In the genomic region with DNA sequence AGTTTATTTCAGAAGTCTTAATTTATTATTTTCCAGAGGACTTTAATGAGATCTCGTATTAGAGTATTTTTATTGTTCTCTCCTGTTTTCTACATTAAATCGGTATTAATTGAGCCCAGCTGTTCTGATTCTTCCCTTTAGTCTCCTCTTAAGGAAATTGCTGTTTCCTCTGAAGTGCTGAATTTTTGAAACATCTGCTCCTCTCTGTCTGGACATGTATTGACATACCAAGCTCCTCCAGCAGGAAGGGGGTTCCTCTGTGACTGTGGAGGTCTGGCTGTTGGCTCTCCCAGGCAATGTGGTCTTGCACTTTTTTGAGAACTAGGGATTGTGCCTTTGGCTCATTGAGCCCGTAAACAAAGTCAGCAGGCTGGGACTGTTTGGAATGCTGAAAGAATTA, we compare ENCODE assay signal across 29 cellular contexts.
DNase-seq lines count a peak whose midpoint lies in the region; ATAC-seq and TF ChIP-seq lines count a peak whose summit lies in the region.
"Had no signal": no experiment of that assay in that cellular context is flagged by ENCODE, and none has a peak within 500 bp of the region (broad histone marks: within the 10 kb centered on the region; RNA-seq: fewer than 3 reads in every experiment).

No MANE protein-coding gene starts in this region.

- no peak overlapping the region for H3K9ac ChIP-seq in SK-N-MC (ENCODE audit: insufficient read length)

- ATAC-seq in GM23338 (no peak; the same call in 2 of the 3 replicates), GM19455 (IDR thresholded peaks at IDR 0.05; ENCODE audit: unreplicated experiment) (no peak)
- ATAC-seq in activated CD4-positive, alpha-beta T cell treated with anti-CD3 and anti-CD28 coated beads for 36 hours: no peak
- ATAC-seq: CD8-positive, alpha-beta T cell; GM12878 had no signal

- POLR2A ChIA-PET in activated CD4-positive, alpha-beta T cell treated with anti-CD3 and anti-CD28 coated beads for 36 hours (lab: Charles Lee): no interaction called here
- POLR2A ChIA-PET in RWPE1 (lab: Yijun Ruan, JAX; ENCODE audit: low non-redundant PET): no interaction called here

- H3K27ac ChIP-seq in GM23338 (ENCODE audit: low read depth) (no peak overlapping the region), SK-N-MC (no peak overlapping the region), RWPE1 (no peak overlapping the region)
- H3K27ac ChIP-seq: ascending aorta, spleen had no signal

- no peaks in the 10 kb centered on the region for H3F3A ChIP-seq in GM23338 (replicated peaks; ENCODE audit: low read depth)

- TF ChIP-seq CTCF in AG10803 (conservative IDR thresholded peaks at IDR 0.05; ENCODE audit: low read length): no peak
- no peak for TF ChIP-seq CTCF in GM23338 (conservative IDR thresholded peaks at IDR 0.05; ENCODE audit: low read depth in 2 of 2)
- TF ChIP-seq CTCF in RWPE1 (conservative IDR thresholded peaks at IDR 0.05; ENCODE audit: low read depth): no peak

- H3K27me3 Mint-ChIP-seq in GM23338 (ENCODE audit: insufficient read depth, low read depth, poor library complexity): no peaks in the 10 kb centered on the region
- no peaks in the 10 kb centered on the region for H3K27me3 Mint-ChIP-seq in activated CD4-positive, alpha-beta T cell treated with anti-CD3 and anti-CD28 coated beads for 36 hours
- H3K27me3 Mint-ChIP-seq: activated naive CD4-positive, alpha-beta T cell treated with anti-CD3 and anti-CD28 coated beads, Interleukin-2, amount 50 U/mL, for 24 hours; central memory CD8-positive, alpha-beta T cell; naive B cell had no signal

- H3K4me3 Mint-ChIP-seq in GM23338: no peak overlapping the region
- no peak overlapping the region for H3K4me3 Mint-ChIP-seq in activated CD4-positive, alpha-beta T cell treated with anti-CD3 and anti-CD28 coated beads for 36 hours
- H3K4me3 Mint-ChIP-seq: activated naive CD4-positive, alpha-beta T cell treated with anti-CD3 and anti-CD28 coated beads, Interleukin-2, amount 50 U/mL, for 24 hours; activated T-helper 1 cell treated with anti-CD3 and anti-CD28 coated beads, Interleukin-12 subunit alpha, Interleukin-12 subunit beta, Interleukin-2, Interleukin-4 antibody, amounts not matched to agents 30 ng/mL and 10 ng/mL and 1 ng/mL, durations not matched to agents 14 hours and 24 hours and 36 hours; CD8-positive, alpha-beta T cell; central memory CD8-positive, alpha-beta T cell; HFFc6; naive B cell had no signal

- H3K27ac Mint-ChIP-seq in GM23338: no peak overlapping the region
- H3K27ac Mint-ChIP-seq in activated CD4-positive, alpha-beta T cell treated with anti-CD3 and anti-CD28 coated beads for 36 hours: no peak overlapping the region
- H3K27ac Mint-ChIP-seq: activated naive CD4-positive, alpha-beta T cell treated with anti-CD3 and anti-CD28 coated beads, Interleukin-2, amount 50 U/mL, for 24 hours; activated T-helper 1 cell treated with anti-CD3 and anti-CD28 coated beads, Interleukin-12 subunit alpha, Interleukin-12 subunit beta, Interleukin-2, Interleukin-4 antibody, amounts not matched to agents 30 ng/mL and 10 ng/mL and 1 ng/mL, durations not matched to agents 14 hours and 24 hours and 36 hours; CD8-positive, alpha-beta T cell; HFFc6 had no signal

- H3K9me2 ChIP-seq in GM23338 (ENCODE audit: insufficient read depth): no peaks in the 10 kb centered on the region

- no peaks in the 10 kb centered on the region for H3K27me3 ChIP-seq in GM23338 (ENCODE audit: insufficient read depth)
- H3K27me3 ChIP-seq: ascending aorta, spleen had no signal

- H3K4me2 ChIP-seq in GM23338: no peak overlapping the region

- H3K79me2 ChIP-seq in GM23338 (replicated peaks; ENCODE audit: insufficient read depth): peaks cover 52% of the 10 kb centered on the region

- CTCF ChIA-PET in activated CD4-positive, alpha-beta T cell treated with anti-CD3 and anti-CD28 coated beads for 36 hours (lab: Charles Lee): interaction anchor here (1.0 to 1.5 kb wide), 3 partner anchors 19 to 307 kb away, joined by 3 to 5 read pairs (median 3); no protein-coding TSS in a partner anchor
- CTCF ChIA-PET in RWPE1 (lab: Yijun Ruan, JAX): no interaction called here

- no peak overlapping the region for H3K4me3 ChIP-seq in AG10803 (ENCODE audit: low read length)
- no peak overlapping the region for H3K4me3 ChIP-seq in GM23338
- no peak overlapping the region for H3K4me3 ChIP-seq in SK-N-MC
- H3K4me3 ChIP-seq: ascending aorta, GM12878, spleen had no signal

- H3K36me3 ChIP-seq in GM23338 (ENCODE audit: insufficient read depth) (no peaks in the 10 kb centered on the region; the same call in 1 of the 2 replicates), SK-N-MC (ENCODE audit: insufficient read depth, low read length) (no peaks in the 10 kb centered on the region)

- no peak overlapping the region for H2AFZ ChIP-seq in GM23338

- H4K20me1 ChIP-seq in GM23338 (replicated peaks; ENCODE audit: insufficient read depth): peaks cover 3% of the 10 kb centered on the region; the same call in 1 of the 2 replicates

- H3K9me3 Mint-ChIP-seq in GM23338: peaks cover 4% of the 10 kb centered on the region; the same call in 2 of the 3 replicates
- H3K9me3 Mint-ChIP-seq in activated CD4-positive, alpha-beta T cell treated with anti-CD3 and anti-CD28 coated beads for 36 hours (ENCODE audit: low read depth): no peaks in the 10 kb centered on the region
- H3K9me3 Mint-ChIP-seq: activated naive CD4-positive, alpha-beta T cell treated with anti-CD3 and anti-CD28 coated beads, Interleukin-2, amount 50 U/mL, for 24 hours; activated T-helper 1 cell treated with anti-CD3 and anti-CD28 coated beads, Interleukin-12 subunit alpha, Interleukin-12 subunit beta, Interleukin-2, Interleukin-4 antibody, amounts not matched to agents 30 ng/mL and 10 ng/mL and 1 ng/mL, durations not matched to agents 14 hours and 24 hours and 36 hours; central memory CD8-positive, alpha-beta T cell; HFFc6 had no signal

- H3K4me1 Mint-ChIP-seq in GM23338: peaks cover 7% of the 10 kb centered on the region
- peaks cover 19% of the 10 kb centered on the region for H3K4me1 Mint-ChIP-seq in activated CD4-positive, alpha-beta T cell treated with anti-CD3 and anti-CD28 coated beads for 36 hours

- H3K9me3 ChIP-seq in SK-N-MC (ENCODE audit: low read depth, low read length): no peaks in the 10 kb centered on the region
- H3K9me3 ChIP-seq: ascending aorta had no signal

- peaks cover 18% of the 10 kb centered on the region for H3K36me3 Mint-ChIP-seq in GM23338 (ENCODE audit: low read depth)
- peaks cover 7% of the 10 kb centered on the region for H3K36me3 Mint-ChIP-seq in activated CD4-positive, alpha-beta T cell treated with anti-CD3 and anti-CD28 coated beads for 36 hours (ENCODE audit: low read depth)

- no peaks in the 10 kb centered on the region for H3K4me1 ChIP-seq in GM23338 (ENCODE audit: insufficient read depth)
- H3K4me1 ChIP-seq: ascending aorta, spleen had no signal

- intact Hi-C loops in activated CD4-positive, alpha-beta T cell treated with anti-CD3 and anti-CD28 coated beads for 36 hours (cut with DNase I, micrococcal nuclease): no loop called here

- DNase-seq in AG10803 (ENCODE audit: low read depth) (peak; percentile 47), GM23338 (ENCODE audit: low spot score) (peak; percentile 7), SK-N-MC (ENCODE audit: low read depth, low spot score) (peak; percentile 6), fibroblast of peridontal ligament (ENCODE audit: extremely low read depth) (peak; percentile 27), RWPE1 (ENCODE audit: low spot score) (no peak), SW480 (ENCODE audit: low spot score) (no peak)
- no peak for DNase-seq in activated CD4-positive, alpha-beta T cell treated with anti-CD3 and anti-CD28 coated beads for 36 hours
- DNase-seq: AML-193; CD8-positive, alpha-beta T cell; erythroblast; HFFc6; kidney glomerular epithelial cell; mammary epithelial cell; naive B cell; NCI-H1436; NCI-H2107; NCI-H774; nucleus accumbens; Right ventricle myocardium superior; spleen; stimulated activated CD4-positive, alpha-beta T cell treated with anti-CD3 and anti-CD28 coated beads, Interleukin-4, amount 100 ng/mL, for 1 hour; stimulated activated naive CD4-positive, alpha-beta T cell; SW 1271 had no signal

TF ChIP-seq in GM23338, 12 proteins besides CTCF, POLR2A, EP300 and RAD21 (continues in another document):
- no peak for TF ChIP-seq EZH2phosphoT487 (IDR thresholded peaks at IDR 0.05; ENCODE audit: unreplicated experiment)
- no peak for TF ChIP-seq ZNF114 (CRISPR knock-in tag; IDR thresholded peaks at IDR 0.05)

Comparison
In these comparisons a context has a peak if more than half of its experiments do, and no peak if none do; other contexts are left out.
1. DNase-seq: peak in AG10803 (single experiment), GM23338 (single experiment), SK-N-MC (single experiment) and fibroblast of peridontal ligament (single experiment); none in activated CD4-positive, alpha-beta T cell treated with anti-CD3 and anti-CD28 coated beads for 36 hours (single experiment), RWPE1 (single experiment) and SW480 (single experiment).